In the genomic region with DNA sequence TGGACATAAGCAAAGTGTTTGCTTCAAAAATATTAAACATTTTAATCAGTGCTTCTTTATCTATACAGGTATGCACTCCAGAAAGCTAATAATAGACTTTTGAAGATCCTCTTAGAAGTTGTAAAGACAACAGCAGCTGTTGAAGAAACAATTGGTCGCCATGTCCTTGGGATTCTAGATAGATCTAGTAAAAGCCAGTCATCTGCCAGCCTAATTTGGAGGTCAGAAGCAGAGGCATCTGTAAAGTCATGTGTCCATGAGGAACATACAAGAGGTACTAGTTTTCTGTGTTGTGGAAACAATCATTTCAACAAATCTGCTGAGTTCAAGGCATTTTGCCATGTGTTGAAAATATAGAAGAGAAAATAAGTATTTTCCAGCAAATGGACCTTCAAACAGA, we compare ENCODE assay signal across 32 cellular contexts.
"Had no signal": no experiment of that assay in that cellular context is flagged by ENCODE, and none has a peak within 500 bp of the region (broad histone marks: within the 10 kb centered on the region; RNA-seq: fewer than 3 reads in every experiment).

No MANE protein-coding gene starts in this region.

- H3K4me2 ChIP-seq: neural progenitor cell had no signal

- H3K27me3 ChIP-seq: ascending aorta, esophagus squamous epithelium, neural progenitor cell, right lobe of liver, upper lobe of right lung had no signal

- H3K9me3 Mint-ChIP-seq: activated naive CD4-positive, alpha-beta T cell treated with anti-CD3 and anti-CD28 coated beads, Interleukin-2, amount 10 ng/mL, durations not matched to agents 7 days and 5 days; activated naive CD8-positive, alpha-beta T cell treated with anti-CD3 and anti-CD28 coated beads, Interleukin-2, amount 10 ng/mL, durations not matched to agents 7 days and 5 days; activated T-helper 1 cell treated with anti-CD3 and anti-CD28 coated beads, Interleukin-12 subunit alpha, Interleukin-12 subunit beta, Interleukin-2, Interleukin-4 antibody, amounts not matched to agents 30 ng/mL and 10 ng/mL and 1 ng/mL, durations not matched to agents 14 hours and 24 hours and 36 hours; brain; endodermal cell; natural killer cell; neural progenitor cell; stimulated activated effector memory CD8-positive, alpha-beta T cell treated with anti-CD3 and anti-CD28 coated beads, Interleukin-12 subunit alpha, Interleukin-12 subunit beta, amount 100 ng/mL, for 72 hours; stimulated activated naive CD8-positive, alpha-beta T cell treated with anti-CD3 and anti-CD28 coated beads, Interleukin-15, Interleukin-2, amounts not matched to agents 100 ng/mL and 50 ng/mL, for 24 hours; T-helper 1 cell treated with Interleukin-12 subunit alpha and Interleukin-12 subunit beta and Interleukin-4 antibody, amounts not matched to agents 30 μg/mL and 1 μg/mL, for 36 hours had no signal

- H3K79me2 ChIP-seq: parathyroid adenoma had no signal

- H3K27ac ChIP-seq: lower lobe of right lung, neural progenitor cell, parathyroid adenoma, upper lobe of right lung, WERI-Rb-1 had no signal

- ATAC-seq: activated CD4-positive, CD25-positive, alpha-beta regulatory T cell treated with anti-CD3 and anti-CD28 coated beads, Interleukin-2, amount 50 U/mL, for 24 hours; lower lobe of right lung; natural killer cell; stimulated activated effector memory CD8-positive, alpha-beta T cell treated with anti-CD3 and anti-CD28 coated beads, Interleukin-12 subunit alpha, Interleukin-12 subunit beta, amount 100 ng/mL, for 72 hours; upper lobe of right lung had no signal

- H3K27me3 Mint-ChIP-seq: activated naive CD4-positive, alpha-beta T cell treated with anti-CD3 and anti-CD28 coated beads, Interleukin-2, amount 10 ng/mL, durations not matched to agents 7 days and 5 days; activated naive CD8-positive, alpha-beta T cell treated with anti-CD3 and anti-CD28 coated beads, Interleukin-2, amount 10 ng/mL, durations not matched to agents 7 days and 5 days; brain; stimulated activated naive CD8-positive, alpha-beta T cell treated with anti-CD3 and anti-CD28 coated beads, Interleukin-15, Interleukin-2, amounts not matched to agents 100 ng/mL and 50 ng/mL, for 24 hours had no signal

- DNase-seq: activated CD4-positive, alpha-beta T cell treated with anti-CD3 and anti-CD28 coated beads for 48 hours; activated CD4-positive, alpha-beta T cell treated with anti-CD3 and anti-CD28 coated beads, Interleukin-2, amount 50 U/mL, for 48 hours; activated CD8-positive, alpha-beta memory T cell treated with anti-CD3 and anti-CD28 coated beads, Interleukin-2, amount 50 U/mL, for 4 hours; activated gamma-delta T cell; activated naive CD4-positive, alpha-beta T cell treated with anti-CD3 and anti-CD28 coated beads, Interleukin-2, amount 10 ng/mL, durations not matched to agents 7 days and 5 days; activated naive CD8-positive, alpha-beta T cell treated with anti-CD3 and anti-CD28 coated beads, Interleukin-2, amount 10 ng/mL, durations not matched to agents 7 days and 5 days; activated T-cell treated with anti-CD3 and anti-CD28 coated beads, Interleukin-2, amount 50 U/mL, for 1 hour; central memory CD4-positive, alpha-beta T cell; endodermal cell; esophagus squamous epithelium; glutamatergic neuron; hippocampal formation; kidney; lower lobe of right lung; mesenchymal stem cell; natural killer cell; occipital lobe; right lobe of liver; stimulated activated CD4-positive, alpha-beta T cell treated with anti-CD3 and anti-CD28 coated beads, Interleukin-4, amount 100 ng/mL, for 24 hours; SW 1271; T-helper 9 cell; upper lobe of right lung; WERI-Rb-1 had no signal

- H3K9ac ChIP-seq: neural progenitor cell, parathyroid adenoma had no signal

- H3K9me3 ChIP-seq: ascending aorta, esophagus squamous epithelium, lower lobe of right lung, right lobe of liver, upper lobe of right lung had no signal

- H3K4me1 ChIP-seq: ascending aorta, esophagus squamous epithelium, lower lobe of right lung, neural progenitor cell, parathyroid adenoma, upper lobe of right lung had no signal

- H3K4me3 ChIP-seq: ascending aorta, esophagus squamous epithelium, lower lobe of right lung, neural progenitor cell, upper lobe of right lung had no signal

- H3K27ac Mint-ChIP-seq: activated naive CD4-positive, alpha-beta T cell treated with anti-CD3 and anti-CD28 coated beads, Interleukin-2, amount 10 ng/mL, durations not matched to agents 7 days and 5 days; activated naive CD8-positive, alpha-beta T cell treated with anti-CD3 and anti-CD28 coated beads, Interleukin-2, amount 10 ng/mL, durations not matched to agents 7 days and 5 days; activated T-helper 1 cell treated with anti-CD3 and anti-CD28 coated beads, Interleukin-12 subunit alpha, Interleukin-12 subunit beta, Interleukin-2, Interleukin-4 antibody, amounts not matched to agents 30 ng/mL and 10 ng/mL and 1 ng/mL, durations not matched to agents 14 hours and 24 hours and 36 hours; endodermal cell; natural killer cell; neural progenitor cell; stimulated activated effector memory CD8-positive, alpha-beta T cell treated with anti-CD3 and anti-CD28 coated beads, Interleukin-12 subunit alpha, Interleukin-12 subunit beta, amount 100 ng/mL, for 72 hours; stimulated activated naive CD8-positive, alpha-beta T cell treated with anti-CD3 and anti-CD28 coated beads, Interleukin-15, Interleukin-2, amounts not matched to agents 100 ng/mL and 50 ng/mL, for 24 hours; T-helper 1 cell treated with Interleukin-12 subunit alpha and Interleukin-12 subunit beta and Interleukin-4 antibody, amounts not matched to agents 30 μg/mL and 1 μg/mL, for 36 hours had no signal

- H3K4me1 Mint-ChIP-seq: activated naive CD4-positive, alpha-beta T cell treated with anti-CD3 and anti-CD28 coated beads, Interleukin-2, amount 10 ng/mL, durations not matched to agents 7 days and 5 days; activated naive CD8-positive, alpha-beta T cell treated with anti-CD3 and anti-CD28 coated beads, Interleukin-2, amount 10 ng/mL, durations not matched to agents 7 days and 5 days; endodermal cell; natural killer cell; neural progenitor cell; stimulated activated effector memory CD8-positive, alpha-beta T cell treated with anti-CD3 and anti-CD28 coated beads, Interleukin-12 subunit alpha, Interleukin-12 subunit beta, amount 100 ng/mL, for 72 hours had no signal

- H2AFZ ChIP-seq: neural progenitor cell, parathyroid adenoma had no signal

- H3K4me3 Mint-ChIP-seq: activated naive CD4-positive, alpha-beta T cell treated with anti-CD3 and anti-CD28 coated beads, Interleukin-2, amount 10 ng/mL, durations not matched to agents 7 days and 5 days; activated naive CD8-positive, alpha-beta T cell treated with anti-CD3 and anti-CD28 coated beads, Interleukin-2, amount 10 ng/mL, durations not matched to agents 7 days and 5 days; activated T-helper 1 cell treated with anti-CD3 and anti-CD28 coated beads, Interleukin-12 subunit alpha, Interleukin-12 subunit beta, Interleukin-2, Interleukin-4 antibody, amounts not matched to agents 30 ng/mL and 10 ng/mL and 1 ng/mL, durations not matched to agents 14 hours and 24 hours and 36 hours; brain; endodermal cell; natural killer cell; neural progenitor cell; stimulated activated effector memory CD8-positive, alpha-beta T cell treated with anti-CD3 and anti-CD28 coated beads, Interleukin-12 subunit alpha, Interleukin-12 subunit beta, amount 100 ng/mL, for 72 hours; stimulated activated naive CD8-positive, alpha-beta T cell treated with anti-CD3 and anti-CD28 coated beads, Interleukin-15, Interleukin-2, amounts not matched to agents 100 ng/mL and 50 ng/mL, for 24 hours; T-helper 1 cell treated with Interleukin-12 subunit alpha and Interleukin-12 subunit beta and Interleukin-4 antibody, amounts not matched to agents 30 μg/mL and 1 μg/mL, for 36 hours had no signal
